15 cellular contexts compared by ENCODE assay signal in the genomic region with DNA sequence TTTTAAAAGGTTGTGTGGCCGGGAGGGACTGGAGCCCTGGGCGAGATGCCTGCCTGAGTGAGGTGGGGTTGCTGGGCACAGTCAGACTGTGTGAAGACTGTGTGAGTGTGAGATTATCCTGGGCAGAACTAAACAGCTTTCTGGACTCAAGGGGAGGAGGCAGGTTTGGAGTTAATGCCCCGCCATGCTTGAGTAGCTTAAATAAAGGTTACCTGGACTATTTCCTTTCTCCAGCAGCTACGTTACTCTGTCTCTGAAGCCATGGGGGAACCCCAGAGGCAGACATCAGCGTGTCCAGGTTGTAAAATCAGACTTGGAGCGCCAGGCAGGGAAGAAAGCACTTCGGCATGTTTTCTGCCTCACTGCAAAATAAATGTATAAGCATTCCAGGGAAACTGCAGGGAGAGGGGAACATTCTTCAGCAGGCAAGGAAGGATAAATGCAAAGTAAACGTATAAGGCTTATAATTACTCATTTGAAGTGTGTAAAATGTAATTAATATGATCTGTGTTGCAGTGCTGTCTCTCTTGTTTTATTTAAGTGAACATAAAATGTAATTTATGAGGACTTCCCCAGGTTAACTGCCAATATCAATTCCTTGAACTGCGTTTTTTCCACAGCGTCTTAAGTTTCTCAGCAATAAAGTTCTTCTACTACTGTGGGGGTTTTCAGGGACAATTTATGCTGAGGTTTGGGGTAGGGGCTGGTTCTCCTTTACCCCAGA.
DNase-seq lines count a peak whose midpoint lies in the region; ATAC-seq and TF ChIP-seq lines count a peak whose summit lies in the region.
"Had no signal": no experiment of that assay in that cellular context is flagged by ENCODE, and none has a peak within 500 bp of the region (broad histone marks: within the 10 kb centered on the region; RNA-seq: fewer than 3 reads in every experiment).

No MANE protein-coding gene starts in this region.

- H3K36me3 ChIP-seq in HEK293 (ENCODE audit: control insufficient read depth in 2 of 2, insufficient read depth in 1 of 2, low read length in 2 of 2) (no peaks in the 10 kb centered on the region), RWPE2 (ENCODE audit: low read depth) (no peaks in the 10 kb centered on the region)
- H3K36me3 ChIP-seq: left ventricle myocardium inferior had no signal

- TF ChIP-seq CTCF in HEK293 (tag by site-specific recombination; IDR thresholded peaks at IDR 0.05) (no peak), RWPE2 (IDR thresholded peaks at IDR 0.05; ENCODE audit: poor library complexity, severe bottlenecking) (no peak), retinal pigment epithelial cell (conservative IDR thresholded peaks at IDR 0.05; ENCODE audit: low read depth, low read length) (no peak)

- DNase-seq in RWPE2 (ENCODE audit: low spot score): no peak
- DNase-seq in kidney glomerular epithelial cell (lab: John Stamatoyannopoulos, UW): peak; percentile 31
- DNase-seq in retinal pigment epithelial cell (ENCODE audit: low read depth): no peak
- DNase-seq in activated CD8-positive, alpha-beta T cell treated with anti-CD3 and anti-CD28 coated beads, Interleukin-2, amount 10 ng/mL, durations not matched to agents 7 days and 5 days: no peak
- DNase-seq in stimulated activated CD4-positive, alpha-beta T cell treated with anti-CD3 and anti-CD28 coated beads, Interleukin-1b, Interleukin-23, amount 100 ng/mL, for 48 hours: no peak
- no peak for DNase-seq in immature natural killer cell
- DNase-seq: activated CD4-positive, alpha-beta T cell treated with anti-CD3 and anti-CD28 coated beads for 1 hour; activated CD8-positive, alpha-beta memory T cell treated with anti-CD3 and anti-CD28 coated beads, Interleukin-2, amount 50 U/mL, for 48 hours; activated naive CD4-positive, alpha-beta T cell treated with anti-CD3 and anti-CD28 coated beads, Interleukin-2, amount 10 ng/mL, durations not matched to agents 7 days and 5 days; hippocampal formation; left ventricle myocardium inferior; NCI-H146; NCI-H510A treated with DMSO at 0.1 percent for 48 hours; RPMI8226 had no signal

- H3K27ac Mint-ChIP-seq in activated CD8-positive, alpha-beta T cell treated with anti-CD3 and anti-CD28 coated beads, Interleukin-2, amount 10 ng/mL, durations not matched to agents 7 days and 5 days: no peak overlapping the region
- peak overlapping the region in 1 of 6 donors; percentile 55 for H3K27ac Mint-ChIP-seq in immature natural killer cell
- H3K27ac Mint-ChIP-seq: activated naive CD4-positive, alpha-beta T cell treated with anti-CD3 and anti-CD28 coated beads, Interleukin-2, amount 10 ng/mL, durations not matched to agents 7 days and 5 days had no signal

- no peaks in the 10 kb centered on the region for H3K9me3 Mint-ChIP-seq in activated CD8-positive, alpha-beta T cell treated with anti-CD3 and anti-CD28 coated beads, Interleukin-2, amount 10 ng/mL, durations not matched to agents 7 days and 5 days (ENCODE audit: insufficient read depth)
- H3K9me3 Mint-ChIP-seq in immature natural killer cell: no peaks in the 10 kb centered on the region
- H3K9me3 Mint-ChIP-seq: activated naive CD4-positive, alpha-beta T cell treated with anti-CD3 and anti-CD28 coated beads, Interleukin-2, amount 10 ng/mL, durations not matched to agents 7 days and 5 days had no signal

- ATAC-seq in RWPE2 (ENCODE audit: low read depth): no peak
- no peak for ATAC-seq in activated CD8-positive, alpha-beta T cell treated with anti-CD3 and anti-CD28 coated beads, Interleukin-2, amount 10 ng/mL, durations not matched to agents 7 days and 5 days

- no peak overlapping the region for H3K4me3 Mint-ChIP-seq in activated CD8-positive, alpha-beta T cell treated with anti-CD3 and anti-CD28 coated beads, Interleukin-2, amount 10 ng/mL, durations not matched to agents 7 days and 5 days
- no peak overlapping the region for H3K4me3 Mint-ChIP-seq in immature natural killer cell
- H3K4me3 Mint-ChIP-seq: activated naive CD4-positive, alpha-beta T cell treated with anti-CD3 and anti-CD28 coated beads, Interleukin-2, amount 10 ng/mL, durations not matched to agents 7 days and 5 days had no signal

- H3K27ac ChIP-seq in HEK293 (ENCODE audit: extremely low read depth, low read depth, low read length) (no peak overlapping the region), RWPE2 (ENCODE audit: poor library complexity, severe bottlenecking) (peak overlapping the region; percentile 99)
- H3K27ac ChIP-seq: left ventricle myocardium inferior had no signal

- H3K4me1 ChIP-seq in HEK293 (ENCODE audit: control insufficient read depth, insufficient read depth, low read length) (peaks cover 4% of the 10 kb centered on the region), RWPE2 (ENCODE audit: insufficient read depth, poor library complexity, severe bottlenecking) (peaks cover 46% of the 10 kb centered on the region)
- H3K4me1 ChIP-seq: left ventricle myocardium inferior had no signal

- POLR2A ChIA-PET in HEK293 (lab: Yijun Ruan, JAX): no interaction called here
- POLR2A ChIA-PET in activated CD8-positive, alpha-beta T cell treated with anti-CD3 and anti-CD28 coated beads, Interleukin-2, amount 10 ng/mL, durations not matched to agents 7 days and 5 days (lab: Charles Lee): no interaction called here

- CTCF ChIA-PET in HEK293 (lab: Yijun Ruan, JAX): no interaction called here
- CTCF ChIA-PET in activated CD8-positive, alpha-beta T cell treated with anti-CD3 and anti-CD28 coated beads, Interleukin-2, amount 10 ng/mL, durations not matched to agents 7 days and 5 days (lab: Charles Lee): interaction anchor here (1.3 kb wide), 1 partner anchor 205 kb away, joined by 3 read pairs; no protein-coding TSS in a partner anchor

- H3K27me3 Mint-ChIP-seq in activated CD8-positive, alpha-beta T cell treated with anti-CD3 and anti-CD28 coated beads, Interleukin-2, amount 10 ng/mL, durations not matched to agents 7 days and 5 days (ENCODE audit: low read depth): no peaks in the 10 kb centered on the region
- H3K27me3 Mint-ChIP-seq in immature natural killer cell (ENCODE audit: low read depth in 3 of 3): peaks cover 0 to 3% (median 0%) of the 10 kb centered on the region in 3 donors
- H3K27me3 Mint-ChIP-seq: activated naive CD4-positive, alpha-beta T cell treated with anti-CD3 and anti-CD28 coated beads, Interleukin-2, amount 10 ng/mL, durations not matched to agents 7 days and 5 days had no signal

- H3K4me1 Mint-ChIP-seq in activated CD8-positive, alpha-beta T cell treated with anti-CD3 and anti-CD28 coated beads, Interleukin-2, amount 10 ng/mL, durations not matched to agents 7 days and 5 days (ENCODE audit: low read depth): peaks cover 43% of the 10 kb centered on the region
- peaks cover 70 to 91% of the 10 kb centered on the region in 2 donors for H3K4me1 Mint-ChIP-seq in immature natural killer cell

- H3K9me3 ChIP-seq in HEK293 (ENCODE audit: control insufficient read depth, insufficient read depth, low read depth, low read length) (no peaks in the 10 kb centered on the region), RWPE2 (ENCODE audit: severe bottlenecking) (no peaks in the 10 kb centered on the region)
- H3K9me3 ChIP-seq: left ventricle myocardium inferior had no signal

- H3K27me3 ChIP-seq in RWPE2 (ENCODE audit: insufficient read depth, poor library complexity, severe bottlenecking): no peaks in the 10 kb centered on the region

- no peak overlapping the region for H3K4me3 ChIP-seq in HEK293 (ENCODE audit: low read depth, low read length)
- no peak overlapping the region for H3K4me3 ChIP-seq in RWPE2 (ENCODE audit: severe bottlenecking)
- peak overlapping the region; percentile 29 for H3K4me3 ChIP-seq in retinal pigment epithelial cell (ENCODE audit: low read length)
- H3K4me3 ChIP-seq: left ventricle myocardium inferior had no signal

- peaks cover 42% of the 10 kb centered on the region for H3K36me3 Mint-ChIP-seq in activated CD8-positive, alpha-beta T cell treated with anti-CD3 and anti-CD28 coated beads, Interleukin-2, amount 10 ng/mL, durations not matched to agents 7 days and 5 days (ENCODE audit: low read depth)
- H3K36me3 Mint-ChIP-seq in immature natural killer cell: peaks cover 0 to 4% (median 0%) of the 10 kb centered on the region in 3 donors

TF ChIP-seq in HEK293, 187 proteins besides CTCF, POLR2A, EP300 and RAD21 (continues in another document):
- TF ChIP-seq MYNN (tag by site-specific recombination; IDR thresholded peaks at IDR 0.05; ENCODE audit: borderline replicate concordance): no peak
- no peak for TF ChIP-seq REPIN1 (tag by site-specific recombination; IDR thresholded peaks at IDR 0.05; ENCODE audit: low read depth)
- TF ChIP-seq, protein P1, sequence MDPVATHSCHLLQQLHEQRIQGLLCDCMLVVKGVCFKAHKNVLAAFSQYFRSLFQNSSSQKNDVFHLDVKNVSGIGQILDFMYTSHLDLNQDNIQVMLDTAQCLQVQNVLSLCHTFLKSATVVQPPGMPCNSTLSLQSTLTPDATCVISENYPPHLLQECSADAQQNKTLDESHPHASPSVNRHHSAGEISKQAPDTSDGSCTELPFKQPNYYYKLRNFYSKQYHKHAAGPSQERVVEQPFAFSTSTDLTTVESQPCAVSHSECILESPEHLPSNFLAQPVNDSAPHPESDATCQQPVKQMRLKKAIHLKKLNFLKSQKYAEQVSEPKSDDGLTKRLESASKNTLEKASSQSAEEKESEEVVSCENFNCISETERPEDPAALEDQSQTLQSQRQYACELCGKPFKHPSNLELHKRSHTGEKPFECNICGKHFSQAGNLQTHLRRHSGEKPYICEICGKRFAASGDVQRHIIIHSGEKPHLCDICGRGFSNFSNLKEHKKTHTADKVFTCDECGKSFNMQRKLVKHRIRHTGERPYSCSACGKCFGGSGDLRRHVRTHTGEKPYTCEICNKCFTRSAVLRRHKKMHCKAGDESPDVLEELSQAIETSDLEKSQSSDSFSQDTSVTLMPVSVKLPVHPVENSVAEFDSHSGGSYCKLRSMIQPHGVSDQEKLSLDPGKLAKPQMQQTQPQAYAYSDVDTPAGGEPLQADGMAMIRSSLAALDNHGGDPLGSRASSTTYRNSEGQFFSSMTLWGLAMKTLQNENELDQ (tag by site-specific recombination; IDR thresholded peaks at IDR 0.05; ENCODE audit: low read depth): no peak
- peak; percentile 46; the same call in 1 of the 2 replicates for TF ChIP-seq ZNF596 (tag by site-specific recombination; IDR thresholded peaks at IDR 0.05)
- TF ChIP-seq, protein P2, sequence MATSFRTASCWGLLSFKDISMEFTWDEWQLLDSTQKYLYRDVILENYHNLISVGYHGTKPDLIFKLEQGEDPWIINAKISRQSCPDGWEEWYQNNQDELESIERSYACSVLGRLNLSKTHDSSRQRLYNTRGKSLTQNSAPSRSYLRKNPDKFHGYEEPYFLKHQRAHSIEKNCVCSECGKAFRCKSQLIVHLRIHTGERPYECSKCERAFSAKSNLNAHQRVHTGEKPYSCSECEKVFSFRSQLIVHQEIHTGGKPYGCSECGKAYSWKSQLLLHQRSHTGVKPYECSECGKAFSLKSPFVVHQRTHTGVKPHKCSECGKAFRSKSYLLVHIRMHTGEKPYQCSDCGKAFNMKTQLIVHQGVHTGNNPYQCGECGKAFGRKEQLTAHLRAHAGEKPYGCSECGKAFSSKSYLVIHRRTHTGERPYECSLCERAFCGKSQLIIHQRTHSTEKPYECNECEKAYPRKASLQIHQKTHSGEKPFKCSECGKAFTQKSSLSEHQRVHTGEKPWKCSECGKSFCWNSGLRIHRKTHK (tag by site-specific recombination; IDR thresholded peaks at IDR 0.05): no peak
- no peak for TF ChIP-seq ZNF785 (tag by site-specific recombination; IDR thresholded peaks at IDR 0.05)
